13 cellular contexts compared by ENCODE assay signal in the genomic region with DNA sequence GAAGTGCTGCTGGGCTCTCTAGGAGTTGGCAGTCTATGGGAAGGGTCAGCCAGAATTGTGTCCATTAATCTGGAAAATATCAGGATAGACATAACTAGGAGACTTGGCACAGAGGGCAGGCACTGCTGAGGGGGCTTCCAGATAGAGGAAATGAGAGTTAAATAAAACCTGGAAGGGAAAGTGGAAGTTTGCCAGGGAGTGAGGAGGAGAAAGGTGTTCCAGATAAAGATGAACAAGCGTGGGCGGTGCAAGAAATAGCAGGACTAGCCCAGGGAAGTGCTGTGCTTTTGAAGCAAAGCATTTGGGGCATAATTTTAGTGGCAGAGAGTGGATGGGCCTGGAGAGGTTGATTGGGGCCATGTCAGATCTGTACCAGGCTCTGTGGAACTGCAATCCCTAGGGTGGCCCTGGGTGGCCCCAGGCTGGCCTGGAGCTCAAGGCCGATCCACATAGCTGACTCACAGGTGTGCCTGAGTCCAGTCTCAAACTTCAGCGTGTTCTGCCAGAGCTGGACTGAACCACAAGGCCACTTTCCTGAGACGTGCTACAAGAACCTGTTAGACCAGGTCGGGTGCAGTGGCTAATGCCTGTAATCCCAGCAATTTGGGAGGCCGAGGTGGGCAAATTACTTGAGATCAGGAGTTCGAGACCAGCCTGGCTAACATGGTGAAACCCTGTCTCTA. TPM values are rescaled to one million over a fixed set of nuclear protein-coding genes. Genes with fewer than 3 reads are reported as not detected.
DNase-seq lines count a peak whose midpoint lies in the region; ATAC-seq and TF ChIP-seq lines count a peak whose summit lies in the region.
"Had no signal": no experiment of that assay in that cellular context is flagged by ENCODE, and none has a peak within 500 bp of the region (broad histone marks: within the 10 kb centered on the region; RNA-seq: fewer than 3 reads in every experiment).

No MANE protein-coding gene starts in this region.

- in situ Hi-C loops in HAP-1 (cut with MboI; ENCODE audit: low sequenced_read_pairs) = no loop called here

- H3K27me3 ChIP-seq in MM.1S (replicated peaks; ENCODE audit: insufficient read depth, low read length) (no peaks in the 10 kb centered on the region), HAP-1 (ENCODE audit: low read depth) (no peaks in the 10 kb centered on the region)
- H3K27me3 ChIP-seq: esophagus squamous epithelium had no signal

- ATAC-seq in activated CD4-positive, alpha-beta T cell treated with anti-CD3 and anti-CD28 coated beads for 36 hours = no peak
- ATAC-seq in T-cell (replicated peaks in 1 of 4) = no peak
- ATAC-seq in stimulated activated effector memory CD8-positive, alpha-beta T cell treated with anti-CD3 and anti-CD28 coated beads, Interleukin-12 subunit alpha, Interleukin-12 subunit beta, amount 100 ng/mL, for 72 hours = no peak

- H3K36me3 Mint-ChIP-seq in activated CD4-positive, alpha-beta T cell treated with anti-CD3 and anti-CD28 coated beads for 36 hours (ENCODE audit: low read depth) = peaks cover 64% of the 10 kb centered on the region
- H3K36me3 Mint-ChIP-seq in T-cell = peaks cover 47% of the 10 kb centered on the region
- H3K36me3 Mint-ChIP-seq in stimulated activated effector memory CD8-positive, alpha-beta T cell treated with anti-CD3 and anti-CD28 coated beads, Interleukin-12 subunit alpha, Interleukin-12 subunit beta, amount 100 ng/mL, for 72 hours = peaks cover 98% of the 10 kb centered on the region

- H3K9me3 Mint-ChIP-seq in activated CD4-positive, alpha-beta T cell treated with anti-CD3 and anti-CD28 coated beads for 36 hours (ENCODE audit: low read depth) = no peaks in the 10 kb centered on the region
- no peaks in the 10 kb centered on the region for H3K9me3 Mint-ChIP-seq in T-cell
- H3K9me3 Mint-ChIP-seq in stimulated activated effector memory CD8-positive, alpha-beta T cell treated with anti-CD3 and anti-CD28 coated beads, Interleukin-12 subunit alpha, Interleukin-12 subunit beta, amount 100 ng/mL, for 72 hours = no peaks in the 10 kb centered on the region
- H3K9me3 Mint-ChIP-seq: nephron progenitor cell had no signal

- POLR2A ChIA-PET in activated CD4-positive, alpha-beta T cell treated with anti-CD3 and anti-CD28 coated beads for 36 hours (lab: Charles Lee) = no interaction called here
- POLR2A ChIA-PET in T-cell (lab: Charles Lee) = interaction anchor here in 1 of 2 donors (0.6 to 1.1 kb wide), 3 partner anchors 15 to 91 kb away, joined by 3 to 10 read pairs (median 7); no protein-coding TSS in a partner anchor

- no peaks in the 10 kb centered on the region for H3K27me3 Mint-ChIP-seq in activated CD4-positive, alpha-beta T cell treated with anti-CD3 and anti-CD28 coated beads for 36 hours
- no peaks in the 10 kb centered on the region for H3K27me3 Mint-ChIP-seq in T-cell

- intact Hi-C loops in activated CD4-positive, alpha-beta T cell treated with anti-CD3 and anti-CD28 coated beads for 36 hours (cut with DNase I, micrococcal nuclease) = no loop called here
- intact Hi-C loops in head of caudate nucleus (cut with DNase I) = no loop called here

- CTCF ChIA-PET in activated CD4-positive, alpha-beta T cell treated with anti-CD3 and anti-CD28 coated beads for 36 hours (lab: Charles Lee) = interaction anchor here (1.1 to 2.2 kb wide), 5 partner anchors 27 to 111 kb away, joined by 3 to 9 read pairs (median 4); partner anchors contain the start of genes GALM and HNRNPLL
- CTCF ChIA-PET in T-cell (lab: Charles Lee) = interaction anchor here in 1 of 2 donors (0.6 to 1.5 kb wide), 5 partner anchors 11 to 128 kb away, joined by 3 to 6 read pairs (median 4); no protein-coding TSS in a partner anchor

- H3K36me3 ChIP-seq in MM.1S (replicated peaks; ENCODE audit: insufficient read depth, low read length) = no peaks in the 10 kb centered on the region
- H3K36me3 ChIP-seq in HAP-1 (replicated peaks) = no peaks in the 10 kb centered on the region

- no peak overlapping the region for H3K4me3 Mint-ChIP-seq in activated CD4-positive, alpha-beta T cell treated with anti-CD3 and anti-CD28 coated beads for 36 hours
- peak overlapping the region in 1 of 3 donors; percentile 5 for H3K4me3 Mint-ChIP-seq in T-cell
- peak overlapping the region; percentile 10 for H3K4me3 Mint-ChIP-seq in stimulated activated effector memory CD8-positive, alpha-beta T cell treated with anti-CD3 and anti-CD28 coated beads, Interleukin-12 subunit alpha, Interleukin-12 subunit beta, amount 100 ng/mL, for 72 hours
- H3K4me3 Mint-ChIP-seq: nephron progenitor cell had no signal

- no peak overlapping the region for H3K27ac ChIP-seq in MM.1S (ENCODE audit: low read length)

- H3F3A ChIP-seq in MM.1S (ENCODE audit: insufficient read depth, low read length) = no peaks in the 10 kb centered on the region

- H3K79me2 ChIP-seq in MM.1S (ENCODE audit: low read length) = peaks cover 23% of the 10 kb centered on the region

- no peak overlapping the region for H3K4me2 ChIP-seq in MM.1S (ENCODE audit: low read depth, low read length)

- no peak overlapping the region for H2AFZ ChIP-seq in MM.1S (ENCODE audit: low read length)

- H3K9me2 ChIP-seq in MM.1S (replicated peaks; ENCODE audit: insufficient read depth, low read length) = no peaks in the 10 kb centered on the region

- H3K27ac Mint-ChIP-seq in activated CD4-positive, alpha-beta T cell treated with anti-CD3 and anti-CD28 coated beads for 36 hours = peak overlapping the region; percentile 71
- peak overlapping the region; percentile 85 to 88 for H3K27ac Mint-ChIP-seq in T-cell
- peak overlapping the region; percentile 91 for H3K27ac Mint-ChIP-seq in stimulated activated effector memory CD8-positive, alpha-beta T cell treated with anti-CD3 and anti-CD28 coated beads, Interleukin-12 subunit alpha, Interleukin-12 subunit beta, amount 100 ng/mL, for 72 hours
- H3K27ac Mint-ChIP-seq: nephron progenitor cell had no signal

- H3K4me1 ChIP-seq in MM.1S (ENCODE audit: low read length) (no peaks in the 10 kb centered on the region), HAP-1 (no peaks in the 10 kb centered on the region)

- H3K9ac ChIP-seq in MM.1S (ENCODE audit: low read length) = no peak overlapping the region

- H3K9me3 ChIP-seq in MM.1S (replicated peaks; ENCODE audit: insufficient read depth, low read length) (no peaks in the 10 kb centered on the region), HAP-1 (no peaks in the 10 kb centered on the region)
- H3K9me3 ChIP-seq: esophagus squamous epithelium had no signal

- H4K20me1 ChIP-seq in MM.1S (ENCODE audit: insufficient read depth, low read length) = no peaks in the 10 kb centered on the region

- H3K4me1 Mint-ChIP-seq in activated CD4-positive, alpha-beta T cell treated with anti-CD3 and anti-CD28 coated beads for 36 hours = peaks cover 67% of the 10 kb centered on the region
- peaks cover 50 to 76% (median 55%) of the 10 kb centered on the region in 3 donors for H3K4me1 Mint-ChIP-seq in T-cell
- H3K4me1 Mint-ChIP-seq in stimulated activated effector memory CD8-positive, alpha-beta T cell treated with anti-CD3 and anti-CD28 coated beads, Interleukin-12 subunit alpha, Interleukin-12 subunit beta, amount 100 ng/mL, for 72 hours = peaks cover 70% of the 10 kb centered on the region
- H3K4me1 Mint-ChIP-seq: nephron progenitor cell had no signal

- no peak for TF ChIP-seq CTCF in MM.1S (IDR thresholded peaks at IDR 0.05; ENCODE audit: low read length)

- H3K4me3 ChIP-seq in MM.1S (ENCODE audit: low read length) = no peak overlapping the region
- H3K4me3 ChIP-seq in HAP-1 = no peak overlapping the region
- H3K4me3 ChIP-seq: esophagus squamous epithelium had no signal

- DNase-seq in activated CD4-positive, alpha-beta T cell treated with anti-CD3 and anti-CD28 coated beads for 36 hours = no peak
- no peak for DNase-seq in activated CD4-positive, alpha-beta T cell treated with anti-CD3 and anti-CD28 coated beads for 48 hours
- DNase-seq in T-cell (no peak), head of caudate nucleus (peak in 27 of 42 donors; percentile 8 to 80 (median 37)), MM.1S (no peak), HAP-1 (ENCODE audit: low spot score in 2 of 2) (no peak), kidney glomerular epithelial cell (lab: John Stamatoyannopoulos, UW) (no peak)
- no peak for DNase-seq in stimulated activated effector memory CD8-positive, alpha-beta T cell treated with anti-CD3 and anti-CD28 coated beads, Interleukin-12 subunit alpha, Interleukin-12 subunit beta, amount 100 ng/mL, for 72 hours (ENCODE audit: low spot score in 2 of 2)
- DNase-seq: esophagus squamous epithelium, NCI-H1092, NCI-H82, nephron progenitor cell, SW 1271 had no signal

RNA-seq across cellular contexts. Expression of gene GALM, which starts 26.9 kb away (rescaled TPM):
- total RNA-seq in activated CD4-positive, alpha-beta T cell treated with anti-CD3 and anti-CD28 coated beads for 36 hours = 10 to 100 TPM; 56.0 to 57.8 TPM
- total RNA-seq in T-cell = 10 to 100 TPM; 14.3 to 29.4 (median 17.3) TPM

RNA-seq across cellular contexts. Expression of gene SRSF7, which starts 58.4 kb away (rescaled TPM):
- total RNA-seq in activated CD4-positive, alpha-beta T cell treated with anti-CD3 and anti-CD28 coated beads for 36 hours = 100 to 1,000 TPM; 194 to 309 TPM
- total RNA-seq in T-cell = 100 to 1,000 TPM; 252 to 649 (median 265) TPM

Comparison
In these comparisons a context has a peak if more than half of its experiments do, and no peak if none do; other contexts are left out.
1. DNase-seq: peak in head of caudate nucleus (27 of 42); none in activated CD4-positive, alpha-beta T cell treated with anti-CD3 and anti-CD28 coated beads for 36 hours (single experiment), activated CD4-positive, alpha-beta T cell treated with anti-CD3 and anti-CD28 coated beads for 48 hours (single experiment), T-cell (0 of 34), stimulated activated effector memory CD8-positive, alpha-beta T cell treated with anti-CD3 and anti-CD28 coated beads, Interleukin-12 subunit alpha, Interleukin-12 subunit beta, amount 100 ng/mL, for 72 hours (0 of 2), MM.1S (single experiment), HAP-1 (0 of 2) and kidney glomerular epithelial cell (single experiment).
2. Peak in every context shown above with its lines, with median percentiles within 50 percentile points of each other: H3K27ac Mint-ChIP-seq.